1 cellular context compared by ENCODE assay signal in the genomic region with DNA sequence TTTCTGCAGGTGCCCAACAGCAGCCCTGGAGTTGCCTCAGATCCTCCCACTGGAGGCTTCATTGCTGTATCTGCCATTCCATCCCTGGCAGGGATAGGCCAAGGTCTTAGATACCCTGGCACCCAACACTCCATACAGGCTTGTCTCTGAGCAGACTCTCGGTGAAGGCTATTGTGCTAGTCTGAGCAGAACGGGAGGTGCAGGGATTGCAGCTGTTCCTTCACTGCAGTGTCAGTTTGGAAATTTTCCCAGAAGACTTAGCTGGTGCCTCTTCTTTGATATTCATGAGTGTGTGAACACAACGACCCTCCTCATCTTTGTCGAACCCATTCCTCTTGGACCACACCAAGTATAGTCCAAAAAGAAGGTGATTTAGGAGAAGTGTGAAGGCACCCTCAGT.
TF ChIP-seq lines count a peak whose summit lies in the region.

No MANE protein-coding gene starts in this region.

TF ChIP-seq in H1, 55 proteins besides CTCF, POLR2A, EP300 and RAD21 (continued from another document):
- TF ChIP-seq, protein P1, sequence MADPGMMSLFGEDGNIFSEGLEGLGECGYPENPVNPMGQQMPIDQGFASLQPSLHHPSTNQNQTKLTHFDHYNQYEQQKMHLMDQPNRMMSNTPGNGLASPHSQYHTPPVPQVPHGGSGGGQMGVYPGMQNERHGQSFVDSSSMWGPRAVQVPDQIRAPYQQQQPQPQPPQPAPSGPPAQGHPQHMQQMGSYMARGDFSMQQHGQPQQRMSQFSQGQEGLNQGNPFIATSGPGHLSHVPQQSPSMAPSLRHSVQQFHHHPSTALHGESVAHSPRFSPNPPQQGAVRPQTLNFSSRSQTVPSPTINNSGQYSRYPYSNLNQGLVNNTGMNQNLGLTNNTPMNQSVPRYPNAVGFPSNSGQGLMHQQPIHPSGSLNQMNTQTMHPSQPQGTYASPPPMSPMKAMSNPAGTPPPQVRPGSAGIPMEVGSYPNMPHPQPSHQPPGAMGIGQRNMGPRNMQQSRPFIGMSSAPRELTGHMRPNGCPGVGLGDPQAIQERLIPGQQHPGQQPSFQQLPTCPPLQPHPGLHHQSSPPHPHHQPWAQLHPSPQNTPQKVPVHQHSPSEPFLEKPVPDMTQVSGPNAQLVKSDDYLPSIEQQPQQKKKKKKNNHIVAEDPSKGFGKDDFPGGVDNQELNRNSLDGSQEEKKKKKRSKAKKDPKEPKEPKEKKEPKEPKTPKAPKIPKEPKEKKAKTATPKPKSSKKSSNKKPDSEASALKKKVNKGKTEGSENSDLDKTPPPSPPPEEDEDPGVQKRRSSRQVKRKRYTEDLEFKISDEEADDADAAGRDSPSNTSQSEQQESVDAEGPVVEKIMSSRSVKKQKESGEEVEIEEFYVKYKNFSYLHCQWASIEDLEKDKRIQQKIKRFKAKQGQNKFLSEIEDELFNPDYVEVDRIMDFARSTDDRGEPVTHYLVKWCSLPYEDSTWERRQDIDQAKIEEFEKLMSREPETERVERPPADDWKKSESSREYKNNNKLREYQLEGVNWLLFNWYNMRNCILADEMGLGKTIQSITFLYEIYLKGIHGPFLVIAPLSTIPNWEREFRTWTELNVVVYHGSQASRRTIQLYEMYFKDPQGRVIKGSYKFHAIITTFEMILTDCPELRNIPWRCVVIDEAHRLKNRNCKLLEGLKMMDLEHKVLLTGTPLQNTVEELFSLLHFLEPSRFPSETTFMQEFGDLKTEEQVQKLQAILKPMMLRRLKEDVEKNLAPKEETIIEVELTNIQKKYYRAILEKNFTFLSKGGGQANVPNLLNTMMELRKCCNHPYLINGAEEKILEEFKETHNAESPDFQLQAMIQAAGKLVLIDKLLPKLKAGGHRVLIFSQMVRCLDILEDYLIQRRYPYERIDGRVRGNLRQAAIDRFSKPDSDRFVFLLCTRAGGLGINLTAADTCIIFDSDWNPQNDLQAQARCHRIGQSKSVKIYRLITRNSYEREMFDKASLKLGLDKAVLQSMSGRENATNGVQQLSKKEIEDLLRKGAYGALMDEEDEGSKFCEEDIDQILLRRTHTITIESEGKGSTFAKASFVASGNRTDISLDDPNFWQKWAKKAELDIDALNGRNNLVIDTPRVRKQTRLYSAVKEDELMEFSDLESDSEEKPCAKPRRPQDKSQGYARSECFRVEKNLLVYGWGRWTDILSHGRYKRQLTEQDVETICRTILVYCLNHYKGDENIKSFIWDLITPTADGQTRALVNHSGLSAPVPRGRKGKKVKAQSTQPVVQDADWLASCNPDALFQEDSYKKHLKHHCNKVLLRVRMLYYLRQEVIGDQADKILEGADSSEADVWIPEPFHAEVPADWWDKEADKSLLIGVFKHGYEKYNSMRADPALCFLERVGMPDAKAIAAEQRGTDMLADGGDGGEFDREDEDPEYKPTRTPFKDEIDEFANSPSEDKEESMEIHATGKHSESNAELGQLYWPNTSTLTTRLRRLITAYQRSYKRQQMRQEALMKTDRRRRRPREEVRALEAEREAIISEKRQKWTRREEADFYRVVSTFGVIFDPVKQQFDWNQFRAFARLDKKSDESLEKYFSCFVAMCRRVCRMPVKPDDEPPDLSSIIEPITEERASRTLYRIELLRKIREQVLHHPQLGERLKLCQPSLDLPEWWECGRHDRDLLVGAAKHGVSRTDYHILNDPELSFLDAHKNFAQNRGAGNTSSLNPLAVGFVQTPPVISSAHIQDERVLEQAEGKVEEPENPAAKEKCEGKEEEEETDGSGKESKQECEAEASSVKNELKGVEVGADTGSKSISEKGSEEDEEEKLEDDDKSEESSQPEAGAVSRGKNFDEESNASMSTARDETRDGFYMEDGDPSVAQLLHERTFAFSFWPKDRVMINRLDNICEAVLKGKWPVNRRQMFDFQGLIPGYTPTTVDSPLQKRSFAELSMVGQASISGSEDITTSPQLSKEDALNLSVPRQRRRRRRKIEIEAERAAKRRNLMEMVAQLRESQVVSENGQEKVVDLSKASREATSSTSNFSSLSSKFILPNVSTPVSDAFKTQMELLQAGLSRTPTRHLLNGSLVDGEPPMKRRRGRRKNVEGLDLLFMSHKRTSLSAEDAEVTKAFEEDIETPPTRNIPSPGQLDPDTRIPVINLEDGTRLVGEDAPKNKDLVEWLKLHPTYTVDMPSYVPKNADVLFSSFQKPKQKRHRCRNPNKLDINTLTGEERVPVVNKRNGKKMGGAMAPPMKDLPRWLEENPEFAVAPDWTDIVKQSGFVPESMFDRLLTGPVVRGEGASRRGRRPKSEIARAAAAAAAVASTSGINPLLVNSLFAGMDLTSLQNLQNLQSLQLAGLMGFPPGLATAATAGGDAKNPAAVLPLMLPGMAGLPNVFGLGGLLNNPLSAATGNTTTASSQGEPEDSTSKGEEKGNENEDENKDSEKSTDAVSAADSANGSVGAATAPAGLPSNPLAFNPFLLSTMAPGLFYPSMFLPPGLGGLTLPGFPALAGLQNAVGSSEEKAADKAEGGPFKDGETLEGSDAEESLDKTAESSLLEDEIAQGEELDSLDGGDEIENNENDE (IDR thresholded peaks at IDR 0.05; ENCODE audit: insufficient replicate concordance, low read length): no peak
- no peak for TF ChIP-seq TCF12 (IDR thresholded peaks at IDR 0.05; ENCODE audit: low read depth, low read length)
- no peak for TF ChIP-seq CEBPB (IDR thresholded peaks at IDR 0.05; ENCODE audit: low read depth, low read length)
- TF ChIP-seq CREB1 (IDR thresholded peaks at IDR 0.05): no peak
- no peak for TF ChIP-seq JUND (IDR thresholded peaks at IDR 0.05; ENCODE audit: low read length)
- TF ChIP-seq GTF2F1 (IDR thresholded peaks at IDR 0.05; ENCODE audit: borderline replicate concordance, low read depth, low read length): no peak
- TF ChIP-seq POU5F1 (IDR thresholded peaks at IDR 0.05; ENCODE audit: low read depth, low read length): no peak
- TF ChIP-seq JUN (IDR thresholded peaks at IDR 0.05; ENCODE audit: low read depth, low read length): no peak
- no peak for TF ChIP-seq BACH1 (IDR thresholded peaks at IDR 0.05; ENCODE audit: low read length)
- no peak for TF ChIP-seq CHD1 (IDR thresholded peaks at IDR 0.05; ENCODE audit: low read depth, low read length)
- TF ChIP-seq EGR1 (IDR thresholded peaks at IDR 0.05; ENCODE audit: borderline replicate concordance, low read depth, low read length): no peak
- TF ChIP-seq NRF1 (IDR thresholded peaks at IDR 0.05; ENCODE audit: low read depth, low read length): no peak
- no peak for TF ChIP-seq FOSL1 (IDR thresholded peaks at IDR 0.05; ENCODE audit: insufficient read depth, low read depth, low read length)
